In genomic region chr3:47783673-47784072, GRCh38 we compare ENCODE assay signal across 1 cellular context.
TF ChIP-seq lines count a peak whose summit lies in the region.

No MANE protein-coding gene starts in this region.

TF ChIP-seq in endothelial cell of umbilical vein, 7 proteins besides CTCF, POLR2A, EP300 and RAD21 (continued from another document):
- no peak for TF ChIP-seq FOS (IDR thresholded peaks at IDR 0.05; ENCODE audit: borderline replicate concordance, insufficient read depth, low read length)
- TF ChIP-seq MYC (IDR thresholded peaks at IDR 0.05; ENCODE audit: low read depth, low read length): no peak
TF ChIP-seq in endothelial cell of umbilical vein: peak in this region for 0.
